ENCODE assay signal across 8 cellular contexts in the genomic region with DNA sequence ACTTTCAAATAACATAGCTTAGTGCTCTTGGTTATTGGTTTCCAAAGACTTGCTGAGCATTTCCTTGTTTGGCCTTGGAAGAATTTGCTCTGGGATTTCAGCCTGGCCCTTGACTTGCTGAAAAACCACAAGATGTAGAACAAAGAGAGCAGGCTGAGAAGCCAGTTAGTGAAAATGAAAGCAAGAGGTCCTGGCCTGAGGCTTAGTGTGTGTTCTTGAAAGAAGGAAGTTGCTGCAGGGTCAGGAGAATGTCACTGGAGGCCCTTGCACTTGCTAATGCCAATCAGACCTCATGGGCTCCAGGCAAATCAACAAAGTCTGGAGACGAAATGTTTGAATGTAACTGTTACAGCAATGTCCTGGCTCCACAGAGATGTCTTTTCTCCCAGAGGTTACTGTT.
DNase-seq lines count a peak whose midpoint lies in the region; ATAC-seq, FAIRE-seq and TF ChIP-seq lines count a peak whose summit lies in the region.

No MANE protein-coding gene starts in this region.

- H3K4me2 ChIP-seq in Loucy (ENCODE audit: low read depth, low read length, poor library complexity, severe bottlenecking) = peak overlapping the region; percentile 47
- peak overlapping the region; percentile 82 for H3K4me2 ChIP-seq in GM12878 (ENCODE audit: control insufficient read depth, insufficient read depth)

- H3K9me2 ChIP-seq in Loucy (replicated peaks; ENCODE audit: low read depth, low read length) = no peaks in the 10 kb centered on the region

- SMC1A ChIA-PET in GM12878 (lab: Charles Lee; ENCODE audit: uncharacterized antibody, unreplicated experiment) = interaction anchor here (0.6 to 2.3 kb wide), 4 partner anchors 11 to 70 kb away, joined by 3 to 6 read pairs (median 3); no protein-coding TSS in a partner anchor

- CTCF ChIA-PET in GM12878 (lab: Yijun Ruan, JAX) = interaction anchor here (0.6 to 1.9 kb wide), 7 partner anchors 77 to 661 kb away, joined by 3 to 4 read pairs (median 3); a partner anchor contains a TSS

- H3K9me3 ChIP-seq in HAP-1 (no peaks in the 10 kb centered on the region), Loucy (ENCODE audit: insufficient read depth, low read depth, low read length) (no peaks in the 10 kb centered on the region), GM12878 (replicated peaks; ENCODE audit: control insufficient read depth, insufficient read depth, low read length) (no peaks in the 10 kb centered on the region)

- TF ChIP-seq POLR2A in GM18505 (IDR thresholded peaks at IDR 0.05; ENCODE audit: borderline replicate concordance, extremely low read depth, insufficient read depth, insufficient read length) (peak; percentile 27), GM12878 (IDR thresholded peaks at IDR 0.05; ENCODE audit: low read depth, low read length) (peak; percentile 42; the same call in 1 of the 2 replicates)

- peak overlapping the region; percentile 96 for H2AFZ ChIP-seq in Loucy (ENCODE audit: low read length)
- H2AFZ ChIP-seq in GM12878 (ENCODE audit: control insufficient read depth, low read depth, low read length) = peak overlapping the region; percentile 97

- no peaks in the 10 kb centered on the region for H3F3A ChIP-seq in Loucy (ENCODE audit: low read depth)

- H3K9ac ChIP-seq in Loucy (ENCODE audit: low read depth, low read length, poor library complexity, severe bottlenecking) (no peak overlapping the region), GM12878 (ENCODE audit: control insufficient read depth, insufficient read depth, low read length) (peak overlapping the region; percentile 35; the same call in 1 of the 2 replicates)

- no peaks in the 10 kb centered on the region for H3K27me3 ChIP-seq in HAP-1 (ENCODE audit: low read depth)
- no peaks in the 10 kb centered on the region for H3K27me3 ChIP-seq in Loucy (ENCODE audit: insufficient read depth, low read length, poor library complexity, severe bottlenecking)
- no peaks in the 10 kb centered on the region for H3K27me3 ChIP-seq in GM12878 (replicated peaks in 1 of 2; ENCODE audit: control insufficient read depth in 2 of 2, insufficient read depth in 2 of 2, low read length in 1 of 2)

- TF ChIP-seq CTCF in Loucy (conservative IDR thresholded peaks at IDR 0.05; ENCODE audit: low read length) (no peak), GM12878 (IDR thresholded peaks at IDR 0.05 in 2 of 3, conservative IDR thresholded peaks at IDR 0.05 in 1 of 3; ENCODE audit: control insufficient read depth in 2 of 3, extremely low read depth in 1 of 3, insufficient read depth in 1 of 3, low read depth in 3 of 3, low read length in 3 of 3) (no peak)

- intact Hi-C loops in GM12878 (cut with micrococcal nuclease; ENCODE audit: unreplicated experiment) = loop anchor here (2.0 kb wide), 1 partner anchor 195 kb away; no protein-coding TSS in a partner anchor

- POLR2A ChIA-PET in GM12878 (lab: Charles Lee) = no interaction called here

- H4K20me1 ChIP-seq in Loucy (ENCODE audit: insufficient read depth, low read length, poor library complexity, severe bottlenecking) (no peaks in the 10 kb centered on the region), GM12878 (ENCODE audit: control insufficient read depth, insufficient read depth) (no peaks in the 10 kb centered on the region)

- WGBS in GM12878 (ENCODE audit: insufficient coverage, insufficient replicate concordance, low lambda C conversion rate, missing lambda C conversion rate) = 0% methylated on average over 1 of the region's 1 CpG

- DNase-seq in HAP-1 (ENCODE audit: low spot score in 2 of 2) (peak; percentile 35 to 37), GM12878 (ENCODE audit: low read depth, low spot score) (peak; percentile 67), islet precursor cell (peak; percentile 94), frontal cortex (ENCODE audit: low spot score in 2 of 2) (no peak)
- peak; percentile 6 for DNase-seq in stimulated activated naive CD8-positive, alpha-beta T cell treated with anti-CD3 and anti-CD28 coated beads, Interleukin-15, Interleukin-2, amounts not matched to agents 100 U/mL and 50 U/mL, for 24 hours
- DNase-seq in activated effector memory CD4-positive, alpha-beta T cell treated with Interleukin-2 at 50 U/mL for 16 hours = no peak

- H3K27ac ChIP-seq in GM12878 (ENCODE audit: control insufficient read depth, insufficient read depth) = peak overlapping the region; percentile 71

- 0 out of 4 replicates have a peak, but pooled peaks of 1 of the 2 experiments have one; percentile 7 for TF ChIP-seq EP300 in GM12878 (IDR thresholded peaks at IDR 0.05; ENCODE audit: borderline replicate concordance in 1 of 2, control insufficient read depth in 1 of 2, low read depth in 2 of 2, low read length in 2 of 2)

- RAD21 ChIA-PET in GM12878 (lab: Charles Lee; ENCODE audit: unreplicated experiment) = interaction anchor here (0.9 to 1.7 kb wide), 2 partner anchors 194 to 196 kb away, joined by 3 to 4 read pairs; no protein-coding TSS in a partner anchor

- H3K4me1 ChIP-seq in HAP-1 (no peaks in the 10 kb centered on the region), Loucy (ENCODE audit: insufficient read depth, low read length, poor library complexity, severe bottlenecking) (peaks cover 11% of the 10 kb centered on the region), GM12878 (ENCODE audit: control insufficient read depth, insufficient read depth, low read length) (peaks cover 15% of the 10 kb centered on the region)

- H3K4me3 ChIP-seq in HAP-1 (no peak overlapping the region), Loucy (ENCODE audit: low read length, poor library complexity, severe bottlenecking) (no peak overlapping the region), GM12878 (no peak overlapping the region)

- no peak for TF ChIP-seq RAD21 in GM12878 (IDR thresholded peaks at IDR 0.05; ENCODE audit: insufficient read depth, low read depth, low read length)

- FAIRE-seq in GM12878 (lab: Jason Lieb, UNC) = peak; percentile 95
- no peak for FAIRE-seq in frontal cortex (lab: Jason Lieb, UNC)

- BruUV-seq in GM12878 (replicated peaks; lab: Mats Ljungman, UMichigan) = no TSS peak

- H3K79me2 ChIP-seq in Loucy (ENCODE audit: insufficient read depth, low read length) = no peaks in the 10 kb centered on the region
- H3K79me2 ChIP-seq in GM12878 (ENCODE audit: control insufficient read depth, insufficient read depth, low read length) = no peaks in the 10 kb centered on the region

- ATAC-seq in GM18505 (IDR thresholded peaks at IDR 0.05; ENCODE audit: unreplicated experiment) (peak; percentile 99), GM12878 (peak; percentile 99)
- ATAC-seq in stimulated activated naive CD8-positive, alpha-beta T cell treated with anti-CD3 and anti-CD28 coated beads, Interleukin-15, Interleukin-2, amounts not matched to agents 100 U/mL and 50 U/mL, for 24 hours = peak; percentile 63

- in situ Hi-C loops in HAP-1 (cut with MboI; ENCODE audit: low sequenced_read_pairs) = no loop called here
- in situ Hi-C loops in GM12878 (cut with MboI) = no loop called here

- H3K36me3 ChIP-seq in HAP-1 (replicated peaks) (no peaks in the 10 kb centered on the region), Loucy (ENCODE audit: insufficient read depth, low read length) (no peaks in the 10 kb centered on the region), GM12878 (ENCODE audit: control insufficient read depth in 2 of 2, insufficient read depth in 2 of 2, low read length in 1 of 2) (no peaks in the 10 kb centered on the region)

TF ChIP-seq in GM12878, 131 proteins besides CTCF, POLR2A, EP300 and RAD21 (continues in another document):
- TF ChIP-seq EZH2 (IDR thresholded peaks at IDR 0.05; ENCODE audit: borderline replicate concordance, control insufficient read depth, low read depth, low read length) (no peak), NR2F1 (conservative IDR thresholded peaks at IDR 0.05) (peak; percentile 93), DPF2 (IDR thresholded peaks at IDR 0.05) (0 out of 2 replicates have a peak, but pooled peaks have one; percentile 24), IKZF2 (IDR thresholded peaks at IDR 0.05) (peak; percentile 45 to 48; a peak in 3 of 4 replicates), SIX5 (IDR thresholded peaks at IDR 0.05; ENCODE audit: low read depth, low read length, severe bottlenecking) (peak; percentile 8), CBFB (IDR thresholded peaks at IDR 0.05; ENCODE audit: low read depth) (peak; percentile 59; the same call in 1 of the 2 replicates), ZNF274 (IDR thresholded peaks at IDR 0.05; ENCODE audit: insufficient read depth, insufficient read length) (no peak), POU2F2 (IDR thresholded peaks at IDR 0.05; ENCODE audit: borderline replicate concordance, low read depth, low read length) (0 out of 3 replicates have a peak, but pooled peaks have one; percentile 22), IKZF1 (conservative IDR thresholded peaks at IDR 0.05) (peak; percentile 55), TAF1 (IDR thresholded peaks at IDR 0.05; ENCODE audit: borderline replicate concordance, low read depth, low read length) (peak; percentile 51; the same call in 1 of the 2 replicates)
- TF ChIP-seq, protein P1, sequence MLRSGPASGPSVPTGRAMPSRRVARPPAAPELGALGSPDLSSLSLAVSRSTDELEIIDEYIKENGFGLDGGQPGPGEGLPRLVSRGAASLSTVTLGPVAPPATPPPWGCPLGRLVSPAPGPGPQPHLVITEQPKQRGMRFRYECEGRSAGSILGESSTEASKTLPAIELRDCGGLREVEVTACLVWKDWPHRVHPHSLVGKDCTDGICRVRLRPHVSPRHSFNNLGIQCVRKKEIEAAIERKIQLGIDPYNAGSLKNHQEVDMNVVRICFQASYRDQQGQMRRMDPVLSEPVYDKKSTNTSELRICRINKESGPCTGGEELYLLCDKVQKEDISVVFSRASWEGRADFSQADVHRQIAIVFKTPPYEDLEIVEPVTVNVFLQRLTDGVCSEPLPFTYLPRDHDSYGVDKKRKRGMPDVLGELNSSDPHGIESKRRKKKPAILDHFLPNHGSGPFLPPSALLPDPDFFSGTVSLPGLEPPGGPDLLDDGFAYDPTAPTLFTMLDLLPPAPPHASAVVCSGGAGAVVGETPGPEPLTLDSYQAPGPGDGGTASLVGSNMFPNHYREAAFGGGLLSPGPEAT (IDR thresholded peaks at IDR 0.05; ENCODE audit: low read depth) = peak; percentile 42; the same call in 1 of the 2 replicates
- TF ChIP-seq, protein P2, sequence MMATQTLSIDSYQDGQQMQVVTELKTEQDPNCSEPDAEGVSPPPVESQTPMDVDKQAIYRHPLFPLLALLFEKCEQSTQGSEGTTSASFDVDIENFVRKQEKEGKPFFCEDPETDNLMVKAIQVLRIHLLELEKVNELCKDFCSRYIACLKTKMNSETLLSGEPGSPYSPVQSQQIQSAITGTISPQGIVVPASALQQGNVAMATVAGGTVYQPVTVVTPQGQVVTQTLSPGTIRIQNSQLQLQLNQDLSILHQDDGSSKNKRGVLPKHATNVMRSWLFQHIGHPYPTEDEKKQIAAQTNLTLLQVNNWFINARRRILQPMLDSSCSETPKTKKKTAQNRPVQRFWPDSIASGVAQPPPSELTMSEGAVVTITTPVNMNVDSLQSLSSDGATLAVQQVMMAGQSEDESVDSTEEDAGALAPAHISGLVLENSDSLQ (IDR thresholded peaks at IDR 0.05) = peak; percentile 72

Comparison
In these comparisons a context has a peak if more than half of its experiments do, and no peak if none do; other contexts are left out.
1. DNase-seq: peak in HAP-1 (2 of 2), GM12878 (single experiment), islet precursor cell (single experiment) and stimulated activated naive CD8-positive, alpha-beta T cell treated with anti-CD3 and anti-CD28 coated beads, Interleukin-15, Interleukin-2, amounts not matched to agents 100 U/mL and 50 U/mL, for 24 hours (single experiment); none in activated effector memory CD4-positive, alpha-beta T cell treated with Interleukin-2 at 50 U/mL for 16 hours (single experiment) and frontal cortex (0 of 2).
2. Peak in every context shown above with its lines, with median percentiles within 50 percentile points of each other: ATAC-seq.